ENCODE assay signal across 23 cellular contexts in the genomic region with DNA sequence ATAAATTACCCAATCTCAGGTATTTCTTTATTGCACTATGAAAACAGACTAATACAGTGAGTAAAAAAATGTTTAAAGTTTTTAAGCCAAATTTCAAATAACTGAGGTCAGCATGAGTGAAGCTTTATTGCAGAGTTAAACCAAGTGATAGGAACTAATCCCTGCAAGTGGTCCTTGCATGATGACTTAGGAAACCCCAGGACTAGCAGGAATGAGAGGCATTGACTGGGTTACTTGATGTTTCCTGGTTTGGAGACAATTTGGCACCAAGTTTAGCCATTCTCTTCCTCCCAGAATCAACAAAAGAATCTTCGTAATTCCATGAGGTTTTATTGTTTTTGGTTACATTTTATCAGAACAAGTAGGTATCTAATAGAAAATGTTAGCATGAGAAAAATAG.
"Had no signal": no experiment of that assay in that cellular context is flagged by ENCODE, and none has a peak within 500 bp of the region (broad histone marks: within the 10 kb centered on the region; RNA-seq: fewer than 3 reads in every experiment).

No MANE protein-coding gene starts in this region.

- H3K4me3 ChIP-seq: coronary artery, dorsolateral prefrontal cortex, esophagus muscularis mucosa, gastrocnemius medialis, heart right ventricle, left lung, lower lobe of right lung had no signal

- ATAC-seq: gastrocnemius medialis; heart right ventricle; left cardiac atrium; left lung; left ventricle myocardium superior; lower lobe of right lung; naive thymus-derived CD4-positive, alpha-beta T cell had no signal

- H3K4me1 Mint-ChIP-seq: naive thymus-derived CD4-positive, alpha-beta T cell had no signal

- FAIRE-seq: endothelial cell of umbilical vein, islet of Langerhans, keratinocyte had no signal

- H3K4me3 Mint-ChIP-seq: naive thymus-derived CD4-positive, alpha-beta T cell had no signal

- DNase-seq: dermis blood vessel endothelial cell; dorsolateral prefrontal cortex; effector CD4-positive, alpha-beta T cell; effector memory CD4-positive, alpha-beta T cell; foreskin fibroblast; foreskin melanocyte; gastrocnemius medialis; glutamatergic neuron; head of caudate nucleus; heart right ventricle; hippocampal formation; left cardiac atrium; left lung; left ventricle myocardium superior; lower lobe of right lung; mesendoderm; midbrain; naive thymus-derived CD4-positive, alpha-beta T cell had no signal

- H3K36me3 Mint-ChIP-seq: naive thymus-derived CD4-positive, alpha-beta T cell had no signal

- H3K27me3 Mint-ChIP-seq: naive thymus-derived CD4-positive, alpha-beta T cell had no signal

- H3K27ac Mint-ChIP-seq: naive thymus-derived CD4-positive, alpha-beta T cell had no signal
